Comparison of ENCODE assay signal across 12 cellular contexts in the genomic region with DNA sequence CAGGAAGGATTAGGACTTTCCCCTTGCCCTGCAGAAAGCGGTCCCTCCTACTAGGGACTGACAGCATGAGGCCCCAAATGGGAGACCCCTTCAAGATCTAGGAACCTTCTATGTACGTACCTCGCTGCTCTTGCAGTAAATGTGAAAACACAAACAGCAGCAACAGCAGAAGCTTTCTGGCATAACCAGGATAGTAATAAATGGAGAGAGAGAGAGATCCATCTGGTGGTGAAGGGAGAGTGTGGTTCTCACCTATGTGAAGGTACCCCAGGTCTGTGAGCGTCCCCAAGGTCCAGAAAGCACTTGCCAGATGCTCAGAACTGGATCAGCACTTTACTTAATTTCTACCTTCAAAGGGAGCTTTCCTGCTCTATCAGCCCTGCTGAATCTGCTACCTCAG.
"Had no signal": no experiment of that assay in that cellular context is flagged by ENCODE, and none has a peak within 500 bp of the region (broad histone marks: within the 10 kb centered on the region; RNA-seq: fewer than 3 reads in every experiment).

No MANE protein-coding gene starts in this region.

- H3K27me3 Mint-ChIP-seq: activated B cell treated with CpG ODN at 0.5 μM for 24 hours; activated CD4-positive, alpha-beta T cell treated with anti-CD3 and anti-CD28 coated beads, Interleukin-2, amount 10 ng/mL, durations not matched to agents 24 days and 14 days; T-cell had no signal

- H3K36me3 Mint-ChIP-seq: T-cell had no signal

- H3K36me3 ChIP-seq: neutrophil, right atrium auricular region, transverse colon had no signal

- DNase-seq: activated B cell treated with CpG ODN at 0.5 μM for 24 hours; activated CD4-positive, alpha-beta T cell treated with anti-CD3 and anti-CD28 coated beads, Interleukin-2, amount 10 ng/mL, durations not matched to agents 24 days and 14 days; activated CD8-positive, alpha-beta memory T cell treated with anti-CD3 and anti-CD28 coated beads for 24 hours; activated naive CD4-positive, alpha-beta T cell treated with anti-CD3 and anti-CD28 coated beads for 36 hours; central memory CD4-positive, alpha-beta T cell; effector memory CD4-positive, alpha-beta T cell; small intestine; substantia nigra; T-cell; transverse colon had no signal

- H3K4me3 ChIP-seq: right atrium auricular region, transverse colon had no signal

- H3K9me3 Mint-ChIP-seq: activated B cell treated with CpG ODN at 0.5 μM for 24 hours; activated CD4-positive, alpha-beta T cell treated with anti-CD3 and anti-CD28 coated beads, Interleukin-2, amount 10 ng/mL, durations not matched to agents 24 days and 14 days had no signal

- FAIRE-seq: small intestine had no signal

- H3K4me3 Mint-ChIP-seq: activated B cell treated with CpG ODN at 0.5 μM for 24 hours; activated CD4-positive, alpha-beta T cell treated with anti-CD3 and anti-CD28 coated beads, Interleukin-2, amount 10 ng/mL, durations not matched to agents 24 days and 14 days; activated naive CD4-positive, alpha-beta T cell treated with anti-CD3 and anti-CD28 coated beads for 36 hours; T-cell had no signal

- H3K27me3 ChIP-seq: neutrophil, right atrium auricular region, transverse colon had no signal

- H3K4me1 Mint-ChIP-seq: activated B cell treated with CpG ODN at 0.5 μM for 24 hours had no signal

- H3K27ac Mint-ChIP-seq: activated B cell treated with CpG ODN at 0.5 μM for 24 hours; activated CD4-positive, alpha-beta T cell treated with anti-CD3 and anti-CD28 coated beads, Interleukin-2, amount 10 ng/mL, durations not matched to agents 24 days and 14 days; activated naive CD4-positive, alpha-beta T cell treated with anti-CD3 and anti-CD28 coated beads for 36 hours; T-cell had no signal
